Comparison of ENCODE assay signal across 10 cellular contexts in the genomic region with DNA sequence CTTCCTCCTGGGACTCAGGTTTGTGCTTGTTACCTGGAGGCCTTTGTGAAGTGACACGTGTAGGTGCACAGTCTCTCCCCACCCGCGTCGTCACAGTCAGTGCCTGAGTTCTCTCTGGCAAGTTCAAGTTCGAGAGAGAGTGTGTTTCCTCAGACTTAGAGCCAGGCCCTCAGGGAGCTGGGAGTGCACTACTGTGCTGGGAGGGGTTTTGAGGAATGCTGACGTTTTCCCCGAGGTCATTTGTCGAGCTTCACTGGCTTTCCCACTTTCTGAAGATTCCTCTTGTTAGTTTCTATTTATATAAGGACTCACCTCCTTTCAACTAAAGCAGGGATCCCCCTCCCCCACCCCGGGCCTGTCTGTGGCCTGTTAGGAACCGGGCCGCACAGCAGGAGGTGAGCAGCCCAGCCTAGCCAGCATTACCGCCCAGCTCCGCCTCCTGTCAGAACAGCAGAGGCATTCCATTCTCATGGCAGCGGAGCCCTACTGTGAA.
DNase-seq lines count a peak whose midpoint lies in the region; ATAC-seq, FAIRE-seq and TF ChIP-seq lines count a peak whose summit lies in the region.
"Had no signal": no experiment of that assay in that cellular context is flagged by ENCODE, and none has a peak within 500 bp of the region (broad histone marks: within the 10 kb centered on the region; RNA-seq: fewer than 3 reads in every experiment).

No MANE protein-coding gene starts in this region.

- H3F3A ChIP-seq in MM.1S (ENCODE audit: insufficient read depth, low read length): no peaks in the 10 kb centered on the region

- ATAC-seq in right lobe of liver (peak in 3 of 4 donors; percentile 30 to 46 (median 41)), HepG2 (no peak; the same call in 2 of the 3 replicates), left lobe of liver (peak; percentile 21)

- H4K20me1 ChIP-seq in HepG2 (ENCODE audit: insufficient read depth, low read length) (no peaks in the 10 kb centered on the region), MM.1S (ENCODE audit: insufficient read depth, low read length) (no peaks in the 10 kb centered on the region)

- intact Hi-C loops in right lobe of liver (cut with DNase I): no loop called here
- intact Hi-C loops in HepG2 (cut with micrococcal nuclease; ENCODE audit: unreplicated experiment): no loop called here
- intact Hi-C loops in prostate gland (cut with DNase I): no loop called here

- H2AFZ ChIP-seq in HepG2 (ENCODE audit: low read length) (no peak overlapping the region), MM.1S (ENCODE audit: low read length) (no peak overlapping the region)

- no peaks in the 10 kb centered on the region for H3K9me3 ChIP-seq in right lobe of liver
- H3K9me3 ChIP-seq in HepG2 (ENCODE audit: low read length): no peaks in the 10 kb centered on the region
- H3K9me3 ChIP-seq in MM.1S (replicated peaks; ENCODE audit: insufficient read depth, low read length): no peaks in the 10 kb centered on the region
- H3K9me3 ChIP-seq in prostate gland: no peaks in the 10 kb centered on the region

- POLR2A ChIA-PET in HepG2 (lab: Yijun Ruan, JAX): no interaction called here

- no peaks in the 10 kb centered on the region for H3K79me2 ChIP-seq in HepG2 (ENCODE audit: insufficient read depth, low read length)
- H3K79me2 ChIP-seq in MM.1S (ENCODE audit: low read length): no peaks in the 10 kb centered on the region

- no TSS peak for BruUV-seq in HepG2 (replicated peaks; lab: Mats Ljungman, UMichigan)

- CTCF ChIA-PET in HepG2 (lab: Yijun Ruan, JAX; ENCODE audit: low intra/inter-chr PET ratio, low total read pairs): no interaction called here

- in situ Hi-C loops in HepG2 (cut with HindIII; ENCODE audit: extremely low pct_ligation_motif_present, low pct_unique_long_range_greater_than_20kb): no loop called here

- TF ChIP-seq EP300 in HepG2 (IDR thresholded peaks at IDR 0.05; ENCODE audit: low read depth in 2 of 2, low read length in 2 of 2) (no peak), HepG2 (CRISPR knock-in tag; IDR thresholded peaks at IDR 0.05; ENCODE audit: borderline replicate concordance) (no peak)

- no peak for TF ChIP-seq RAD21 in HepG2 (CRISPR knock-in tag; IDR thresholded peaks at IDR 0.05)

- no peak for TF ChIP-seq CTCF in right lobe of liver (IDR thresholded peaks at IDR 0.05)
- no peak for TF ChIP-seq CTCF in HepG2 (CRISPR knock-in tag; IDR thresholded peaks at IDR 0.05)
- TF ChIP-seq CTCF in MM.1S (IDR thresholded peaks at IDR 0.05; ENCODE audit: low read length): no peak
- no peak for TF ChIP-seq CTCF in prostate gland (IDR thresholded peaks at IDR 0.05)

- H3K27ac ChIP-seq in right lobe of liver (no peak overlapping the region), HepG2 (ENCODE audit: extremely low read length, insufficient read depth, low read length) (no peak overlapping the region), MM.1S (ENCODE audit: low read length) (no peak overlapping the region), prostate gland (no peak overlapping the region)

- no peak for DNase-seq in right lobe of liver
- no peak for DNase-seq in HepG2 (ENCODE audit: low spot score)
- peak; percentile 41 for DNase-seq in cerebellum (ENCODE audit: low spot score)
- DNase-seq in left lobe of liver (ENCODE audit: low spot score): no peak
- no peak for DNase-seq in urothelium cell line (ENCODE audit: low spot score)
- DNase-seq in MM.1S: no peak
- DNase-seq in prostate gland (ENCODE audit: low spot score): no peak
- DNase-seq in HTR-8/SVneo (ENCODE audit: insufficient read length, low spot score): no peak
- DNase-seq: central memory CD4-positive, alpha-beta T cell; NCI-H2029 treated with DMSO at 0.1 percent for 48 hours had no signal

- H3K4me3 ChIP-seq in right lobe of liver (no peak overlapping the region), HepG2 (replicated peaks in 1 of 3; ENCODE audit: insufficient read depth in 1 of 3, low read depth in 2 of 3, low read length in 3 of 3) (no peak overlapping the region), MM.1S (ENCODE audit: low read length) (no peak overlapping the region), prostate gland (no peak overlapping the region)

- TF ChIP-seq POLR2A in right lobe of liver (IDR thresholded peaks at IDR 0.05) (no peak), HepG2 (IDR thresholded peaks at IDR 0.05; ENCODE audit: insufficient read depth in 1 of 2, low read depth in 2 of 2, low read length in 2 of 2) (no peak), prostate gland (IDR thresholded peaks at IDR 0.05) (no peak)

- H3K36me3 ChIP-seq in right lobe of liver (no peaks in the 10 kb centered on the region), HepG2 (replicated peaks in 1 of 2; ENCODE audit: control insufficient read depth in 1 of 2, insufficient read depth in 2 of 2, low read length in 2 of 2) (no peaks in the 10 kb centered on the region), MM.1S (replicated peaks; ENCODE audit: insufficient read depth, low read length) (no peaks in the 10 kb centered on the region), prostate gland (no peaks in the 10 kb centered on the region)

- H3K4me1 ChIP-seq in right lobe of liver (no peaks in the 10 kb centered on the region), HepG2 (ENCODE audit: insufficient read depth, low read length) (no peaks in the 10 kb centered on the region), MM.1S (ENCODE audit: low read length) (no peaks in the 10 kb centered on the region), prostate gland (replicated peaks) (no peaks in the 10 kb centered on the region)

- no peaks in the 10 kb centered on the region for H3K27me3 ChIP-seq in right lobe of liver
- peaks cover 2 to 12% of the 10 kb centered on the region in 2 experiments; a peak in 3 of 5 replicates for H3K27me3 ChIP-seq in HepG2 (ENCODE audit: control insufficient read depth in 1 of 2, insufficient read depth in 2 of 2, low read length in 2 of 2)
- H3K27me3 ChIP-seq in MM.1S (replicated peaks; ENCODE audit: insufficient read depth, low read length): no peaks in the 10 kb centered on the region
- no peaks in the 10 kb centered on the region for H3K27me3 ChIP-seq in prostate gland (replicated peaks; ENCODE audit: insufficient read depth)

- WGBS in right lobe of liver (ENCODE audit: insufficient coverage, low coverage, low lambda C conversion rate, missing lambda C conversion rate): 12% methylated on average over 10 of the region's 14 CpGs
- 7% methylated on average over 14 of the region's 14 CpGs for WGBS in HepG2 (ENCODE audit: low lambda C conversion rate)
- 20% methylated on average over 14 of the region's 14 CpGs for WGBS in prostate gland

- no peak for FAIRE-seq in HepG2 (lab: Jason Lieb, UNC)
- peak; percentile 17 for FAIRE-seq in urothelium cell line (lab: Jason Lieb, UNC)
- no peak for FAIRE-seq in HTR-8/SVneo (lab: Jason Lieb, UNC)

- H3K4me2 ChIP-seq in HepG2 (ENCODE audit: low read depth, low read length) (no peak overlapping the region), MM.1S (ENCODE audit: low read depth, low read length) (no peak overlapping the region)

- H3K9ac ChIP-seq in HepG2 (ENCODE audit: insufficient read depth, low read depth, low read length) (no peak overlapping the region), MM.1S (ENCODE audit: low read length) (no peak overlapping the region)

- H3K9me2 ChIP-seq in MM.1S (replicated peaks; ENCODE audit: insufficient read depth, low read length): no peaks in the 10 kb centered on the region

TF ChIP-seq in HepG2, 621 proteins besides CTCF, POLR2A, EP300 and RAD21:
- TF ChIP-seq NR2F2 (IDR thresholded peaks at IDR 0.05; ENCODE audit: borderline replicate concordance, low read depth): no peak
- no peak for TF ChIP-seq ZNF430 (CRISPR knock-in tag; IDR thresholded peaks at IDR 0.05)
- no peak for TF ChIP-seq ZC3H4 (CRISPR knock-in tag; IDR thresholded peaks at IDR 0.05; ENCODE audit: borderline replicate concordance)
- TF ChIP-seq, protein P1, sequence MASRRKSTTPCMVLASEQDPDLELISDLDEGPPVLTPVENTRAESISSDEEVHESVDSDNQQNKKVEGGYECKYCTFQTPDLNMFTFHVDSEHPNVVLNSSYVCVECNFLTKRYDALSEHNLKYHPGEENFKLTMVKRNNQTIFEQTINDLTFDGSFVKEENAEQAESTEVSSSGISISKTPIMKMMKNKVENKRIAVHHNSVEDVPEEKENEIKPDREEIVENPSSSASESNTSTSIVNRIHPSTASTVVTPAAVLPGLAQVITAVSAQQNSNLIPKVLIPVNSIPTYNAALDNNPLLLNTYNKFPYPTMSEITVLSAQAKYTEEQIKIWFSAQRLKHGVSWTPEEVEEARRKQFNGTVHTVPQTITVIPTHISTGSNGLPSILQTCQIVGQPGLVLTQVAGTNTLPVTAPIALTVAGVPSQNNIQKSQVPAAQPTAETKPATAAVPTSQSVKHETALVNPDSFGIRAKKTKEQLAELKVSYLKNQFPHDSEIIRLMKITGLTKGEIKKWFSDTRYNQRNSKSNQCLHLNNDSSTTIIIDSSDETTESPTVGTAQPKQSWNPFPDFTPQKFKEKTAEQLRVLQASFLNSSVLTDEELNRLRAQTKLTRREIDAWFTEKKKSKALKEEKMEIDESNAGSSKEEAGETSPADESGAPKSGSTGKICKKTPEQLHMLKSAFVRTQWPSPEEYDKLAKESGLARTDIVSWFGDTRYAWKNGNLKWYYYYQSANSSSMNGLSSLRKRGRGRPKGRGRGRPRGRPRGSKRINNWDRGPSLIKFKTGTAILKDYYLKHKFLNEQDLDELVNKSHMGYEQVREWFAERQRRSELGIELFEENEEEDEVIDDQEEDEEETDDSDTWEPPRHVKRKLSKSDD (CRISPR knock-in tag; IDR thresholded peaks at IDR 0.05; ENCODE audit: low read depth): no peak
- no peak for TF ChIP-seq SIX1 (CRISPR knock-in tag; IDR thresholded peaks at IDR 0.05; ENCODE audit: borderline replicate concordance)
- no peak for TF ChIP-seq TRIM24 (CRISPR knock-in tag; IDR thresholded peaks at IDR 0.05)
- TF ChIP-seq ATF7 (IDR thresholded peaks at IDR 0.05): no peak
- TF ChIP-seq ATF7 (CRISPR knock-in tag; IDR thresholded peaks at IDR 0.05): no peak
- TF ChIP-seq ZNF564 (CRISPR knock-in tag; IDR thresholded peaks at IDR 0.05): no peak
